11 cellular contexts compared by ENCODE assay signal in genomic region chr10:95291634-95292039, GRCh38. TPM values are rescaled to one million over a fixed set of nuclear protein-coding genes. Genes with fewer than 3 reads are reported as not detected.
A peak's percentile ranks its signal among the peaks of the same experiment; 100 is the strongest.
DNase-seq lines count a peak whose midpoint lies in the region; ATAC-seq and TF ChIP-seq lines count a peak whose summit lies in the region.
"Had no signal": no experiment of that assay in that cellular context is flagged by ENCODE, and none has a peak within 500 bp of the region (broad histone marks: within the 10 kb centered on the region; RNA-seq: fewer than 3 reads in every experiment).

No MANE protein-coding gene starts in this region.

- H3K9me3 ChIP-seq in Loucy (ENCODE audit: insufficient read depth, low read depth, low read length), result no peaks in the 10 kb centered on the region
- no peaks in the 10 kb centered on the region for H3K9me3 ChIP-seq in gastrocnemius medialis
- H3K9me3 ChIP-seq: sigmoid colon had no signal

- H3K36me3 Mint-ChIP-seq in T-helper 1 cell treated with Interleukin-12 subunit alpha and Interleukin-12 subunit beta and Interleukin-4 antibody, amounts not matched to agents 30 μg/mL and 1 μg/mL, for 36 hours (ENCODE audit: low read depth), result no peaks in the 10 kb centered on the region
- H3K36me3 Mint-ChIP-seq in central memory CD8-positive, alpha-beta T cell (ENCODE audit: insufficient read depth), result peaks cover 4% of the 10 kb centered on the region

- peaks cover 33% of the 10 kb centered on the region for H3K4me1 Mint-ChIP-seq in T-helper 1 cell treated with Interleukin-12 subunit alpha and Interleukin-12 subunit beta and Interleukin-4 antibody, amounts not matched to agents 30 μg/mL and 1 μg/mL, for 36 hours (ENCODE audit: low read depth)
- H3K4me1 Mint-ChIP-seq in central memory CD8-positive, alpha-beta T cell, result peaks cover 31% of the 10 kb centered on the region

- intact Hi-C loops in gastrocnemius medialis (cut with DNase I; ENCODE audit: low total_unique reads), result no loop called here

- no peaks in the 10 kb centered on the region for H3K36me3 ChIP-seq in Loucy (ENCODE audit: insufficient read depth, low read length)
- no peaks in the 10 kb centered on the region for H3K36me3 ChIP-seq in gastrocnemius medialis
- H3K36me3 ChIP-seq: sigmoid colon had no signal

- in situ Hi-C loops in gastrocnemius medialis (cut with MboI; ENCODE audit: low sequenced_read_pairs in 4 of 4), result no loop called here

- H3F3A ChIP-seq in Loucy (ENCODE audit: low read depth), result peaks cover 22% of the 10 kb centered on the region

- no peaks in the 10 kb centered on the region for H4K20me1 ChIP-seq in Loucy (ENCODE audit: insufficient read depth, low read length, poor library complexity, severe bottlenecking)

- TF ChIP-seq CTCF in Loucy (conservative IDR thresholded peaks at IDR 0.05; ENCODE audit: low read length), result no peak
- TF ChIP-seq CTCF in gastrocnemius medialis (IDR thresholded peaks at IDR 0.05 in 4 of 5, conservative IDR thresholded peaks at IDR 0.05 in 1 of 5), result no peak
- no peak for TF ChIP-seq CTCF in GM10266 (IDR thresholded peaks at IDR 0.05; ENCODE audit: control insufficient read depth, insufficient read depth, low read depth, missing control alignments)

- H3K27ac ChIP-seq in gastrocnemius medialis, result peak overlapping the region; percentile 80 to 97 (median 92)

- TF ChIP-seq POLR2A in gastrocnemius medialis (IDR thresholded peaks at IDR 0.05), result no peak

- no peaks in the 10 kb centered on the region for H3K9me2 ChIP-seq in Loucy (replicated peaks; ENCODE audit: low read depth, low read length)

- ATAC-seq in central memory CD8-positive, alpha-beta T cell (replicated peaks; ENCODE audit: extremely low read depth, poor library complexity, severe bottlenecking), result no peak
- no peak for ATAC-seq in gastrocnemius medialis

- no peaks in the 10 kb centered on the region for H3K9me3 Mint-ChIP-seq in T-helper 1 cell treated with Interleukin-12 subunit alpha and Interleukin-12 subunit beta and Interleukin-4 antibody, amounts not matched to agents 30 μg/mL and 1 μg/mL, for 36 hours
- no peaks in the 10 kb centered on the region for H3K9me3 Mint-ChIP-seq in central memory CD8-positive, alpha-beta T cell

- DNase-seq in T-helper 1 cell, result no peak
- no peak for DNase-seq in central memory CD8-positive, alpha-beta T cell (ENCODE audit: low spot score in 2 of 2)
- no peak for DNase-seq in gastrocnemius medialis
- DNase-seq in GM10266 (ENCODE audit: extremely low spot score), result no peak
- no peak for DNase-seq in NCI-H2227 (lab: John Stamatoyannopoulos, UW; ENCODE audit: unreplicated experiment)
- no peak for DNase-seq in RKO (ENCODE audit: low spot score)
- DNase-seq: activated CD4-positive, alpha-beta T cell treated with anti-CD3 and anti-CD28 coated beads for 1 hour; left ventricle myocardium superior; sigmoid colon had no signal

- H3K27me3 ChIP-seq in Loucy (ENCODE audit: insufficient read depth, low read length, poor library complexity, severe bottlenecking) (no peaks in the 10 kb centered on the region), gastrocnemius medialis (no peaks in the 10 kb centered on the region)

- peak overlapping the region; percentile 100 for H3K9ac ChIP-seq in Loucy (ENCODE audit: low read depth, low read length, poor library complexity, severe bottlenecking)

- peaks cover 47% of the 10 kb centered on the region for H3K27me3 Mint-ChIP-seq in T-helper 1 cell treated with Interleukin-12 subunit alpha and Interleukin-12 subunit beta and Interleukin-4 antibody, amounts not matched to agents 30 μg/mL and 1 μg/mL, for 36 hours (ENCODE audit: low read depth)
- H3K27me3 Mint-ChIP-seq in central memory CD8-positive, alpha-beta T cell, result peaks cover 7% of the 10 kb centered on the region

- H3K4me3 ChIP-seq in Loucy (ENCODE audit: low read length, poor library complexity, severe bottlenecking) (no peak overlapping the region), gastrocnemius medialis (no peak overlapping the region)

- H2AFZ ChIP-seq in Loucy (ENCODE audit: low read length), result no peak overlapping the region

- H3K4me1 ChIP-seq in Loucy (ENCODE audit: insufficient read depth, low read length, poor library complexity, severe bottlenecking) (peaks cover 68% of the 10 kb centered on the region), gastrocnemius medialis (peaks cover 21 to 27% of the 10 kb centered on the region in 2 donors)

- no peak overlapping the region for H3K27ac Mint-ChIP-seq in T-helper 1 cell treated with Interleukin-12 subunit alpha and Interleukin-12 subunit beta and Interleukin-4 antibody, amounts not matched to agents 30 μg/mL and 1 μg/mL, for 36 hours
- no peak overlapping the region for H3K27ac Mint-ChIP-seq in central memory CD8-positive, alpha-beta T cell (ENCODE audit: low read depth)

- H3K4me2 ChIP-seq in Loucy (ENCODE audit: low read depth, low read length, poor library complexity, severe bottlenecking), result no peak overlapping the region

- no peaks in the 10 kb centered on the region for H3K79me2 ChIP-seq in Loucy (ENCODE audit: insufficient read depth, low read length)

- peak overlapping the region; percentile 78 for H3K4me3 Mint-ChIP-seq in T-helper 1 cell treated with Interleukin-12 subunit alpha and Interleukin-12 subunit beta and Interleukin-4 antibody, amounts not matched to agents 30 μg/mL and 1 μg/mL, for 36 hours
- H3K4me3 Mint-ChIP-seq in central memory CD8-positive, alpha-beta T cell, result peak overlapping the region; percentile 78

RNA-seq across cellular contexts. Expression of gene PDLIM1, which starts 0.8 kb away (rescaled TPM):
- 100 to 1,000 TPM; 157 to 572 (median 272) TPM for total RNA-seq in gastrocnemius medialis
